10 cellular contexts compared by ENCODE assay signal in the genomic region with DNA sequence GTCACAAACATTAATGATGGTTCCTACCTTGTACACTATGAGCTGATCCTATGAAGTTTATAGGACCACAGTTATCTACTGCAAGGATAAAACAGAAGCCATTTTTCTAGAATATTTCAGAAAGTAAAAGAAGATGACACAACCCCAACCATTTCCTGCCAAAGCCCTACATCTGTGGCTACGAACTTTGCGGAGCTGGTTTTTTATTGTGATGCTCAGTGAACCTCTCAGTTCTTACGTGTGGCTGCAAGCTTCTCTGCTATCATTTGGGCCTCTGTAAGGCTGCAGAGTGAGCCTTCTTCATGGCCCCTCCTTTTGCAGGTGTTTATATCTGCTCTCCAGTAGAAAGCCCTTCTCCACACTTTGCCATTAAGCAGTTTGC. TPM values are rescaled to one million over a fixed set of nuclear protein-coding genes. Genes with fewer than 3 reads are reported as not detected.
DNase-seq lines count a peak whose midpoint lies in the region; ATAC-seq and TF ChIP-seq lines count a peak whose summit lies in the region.
"Had no signal": no experiment of that assay in that cellular context is flagged by ENCODE, and none has a peak within 500 bp of the region (broad histone marks: within the 10 kb centered on the region; RNA-seq: fewer than 3 reads in every experiment).

No MANE protein-coding gene starts in this region.

- peaks cover 10 to 70% (median 43%) of the 10 kb centered on the region in 6 donors for H3K4me1 ChIP-seq in spleen

- TF ChIP-seq POLR2A in spleen (IDR thresholded peaks at IDR 0.05): peak in 1 of 3 donors; percentile 5

- peaks cover 10% of the 10 kb centered on the region in 2 donors for H3K36me3 Mint-ChIP-seq in activated T-cell treated with anti-CD3 and anti-CD28 coated beads, Interleukin-2, amount 50 U/mL, for 72 hours (ENCODE audit: insufficient read depth in 2 of 2)

- H3K9me3 ChIP-seq in spleen: no peaks in the 10 kb centered on the region

- peak overlapping the region in 1 of 8 donors; percentile 52 for H3K4me3 ChIP-seq in spleen

- no peak for TF ChIP-seq CTCF in spleen (IDR thresholded peaks at IDR 0.05 in 8 of 11, conservative IDR thresholded peaks at IDR 0.05 in 3 of 11)

- peaks cover 0 to 7% of the 10 kb centered on the region in 2 donors for H3K9me3 Mint-ChIP-seq in activated T-cell treated with anti-CD3 and anti-CD28 coated beads, Interleukin-2, amount 50 U/mL, for 72 hours

- DNase-seq in activated T-cell treated with anti-CD3 and anti-CD28 coated beads, Interleukin-2, amount 50 U/mL, for 72 hours: peak; percentile 71 to 76
- DNase-seq in spleen (no peak), sciatic nerve (ENCODE audit: low spot score) (no peak), putamen (ENCODE audit: low spot score) (no peak)
- DNase-seq in effector CD8-positive, alpha-beta T cell (lab: John Stamatoyannopoulos, UW): no peak
- DNase-seq: stimulated activated CD8-positive, alpha-beta memory T cell treated with anti-CD3 and anti-CD28 coated beads, Interleukin-4, amount 100 ng/mL, for 48 hours had no signal

- H3K4me3 Mint-ChIP-seq in activated T-cell treated with anti-CD3 and anti-CD28 coated beads, Interleukin-2, amount 50 U/mL, for 72 hours: peak overlapping the region; percentile 72 to 75

- 22 to 37% (median 31%) methylated on average over 3 of the region's 3 CpGs for WGBS in spleen, 5 donors

- no peaks in the 10 kb centered on the region for H3K27me3 ChIP-seq in spleen (replicated peaks in 1 of 7)

- no peaks in the 10 kb centered on the region for H3K36me3 ChIP-seq in spleen

- H3K27ac Mint-ChIP-seq in activated T-cell treated with anti-CD3 and anti-CD28 coated beads, Interleukin-2, amount 50 U/mL, for 72 hours: peak overlapping the region; percentile 89

- intact Hi-C loops in spleen (cut with DNase I; ENCODE audit: low total_unique reads): no loop called here
- intact Hi-C loops in sciatic nerve (cut with DNase I): no loop called here

- H3K4me1 Mint-ChIP-seq in activated T-cell treated with anti-CD3 and anti-CD28 coated beads, Interleukin-2, amount 50 U/mL, for 72 hours (ENCODE audit: low read depth): peaks cover 97% of the 10 kb centered on the region

- peak; percentile 64 for ATAC-seq in GM19351 (IDR thresholded peaks at IDR 0.05; ENCODE audit: unreplicated experiment)
- peak; percentile 63 for ATAC-seq in HG03432 (IDR thresholded peaks at IDR 0.05; ENCODE audit: unreplicated experiment)
- ATAC-seq in activated T-cell treated with anti-CD3 and anti-CD28 coated beads, Interleukin-2, amount 50 U/mL, for 72 hours (replicated peaks in 1 of 2): peak; percentile 70 to 80
- ATAC-seq in GM21447 (IDR thresholded peaks at IDR 0.05; ENCODE audit: unreplicated experiment): no peak
- no peak for ATAC-seq in sciatic nerve

- peak overlapping the region; percentile 79 to 95 (median 92) for H3K27ac ChIP-seq in spleen

- no peaks in the 10 kb centered on the region for H3K27me3 Mint-ChIP-seq in activated T-cell treated with anti-CD3 and anti-CD28 coated beads, Interleukin-2, amount 50 U/mL, for 72 hours (ENCODE audit: low read depth)

RNA-seq across cellular contexts. Expression of a gene that starts 17.8 kb away (rescaled TPM):
- total RNA-seq in activated T-cell treated with anti-CD3 and anti-CD28 coated beads, Interleukin-2, amount 50 U/mL, for 72 hours: 10 to 100 TPM; 34.6 to 56.1 TPM
- total RNA-seq in spleen (10 to 100 TPM; 39.6 to 63.9 (median 49.2) TPM), sciatic nerve (8.0 TPM)
- polyA plus RNA-seq in spleen: 10 to 100 TPM; 13.6 to 21.9 (median 15.7) TPM
- total RNA-seq: lung microvascular endothelial cell had no signal

Comparison
In these comparisons a context has a peak if more than half of its experiments do, and no peak if none do; other contexts are left out.
1. ATAC-seq: peak in GM19351 (single experiment), HG03432 (single experiment) and activated T-cell treated with anti-CD3 and anti-CD28 coated beads, Interleukin-2, amount 50 U/mL, for 72 hours (2 of 2); none in GM21447 (single experiment) and sciatic nerve (single experiment).
2. DNase-seq: peak in activated T-cell treated with anti-CD3 and anti-CD28 coated beads, Interleukin-2, amount 50 U/mL, for 72 hours (2 of 2); none in spleen (single experiment), effector CD8-positive, alpha-beta T cell (single experiment), sciatic nerve (single experiment) and putamen (single experiment).